26 cellular contexts compared by ENCODE assay signal in the genomic region with DNA sequence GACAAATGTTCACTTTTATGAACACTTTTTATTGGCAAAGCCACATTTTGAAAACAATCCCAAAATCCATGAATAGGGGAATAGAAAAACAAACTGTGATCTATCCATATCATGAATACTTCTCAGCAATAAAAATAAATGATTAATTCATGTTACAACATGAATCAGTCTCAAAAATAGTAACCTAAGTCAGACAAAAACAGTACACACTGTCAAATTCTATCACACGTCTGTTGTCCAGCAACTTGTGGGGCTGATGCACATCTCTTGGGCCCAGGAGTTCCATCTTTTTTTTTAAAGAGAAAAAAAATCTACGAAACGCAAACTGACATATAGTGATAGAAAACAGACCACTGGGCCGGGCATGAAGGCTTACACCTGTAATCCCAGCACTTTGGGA.
"Had no signal": no experiment of that assay in that cellular context is flagged by ENCODE, and none has a peak within 500 bp of the region (broad histone marks: within the 10 kb centered on the region; RNA-seq: fewer than 3 reads in every experiment).

No MANE protein-coding gene starts in this region.

- H3K9me3 ChIP-seq: colonic mucosa, esophagus squamous epithelium, gastroesophageal sphincter, heart left ventricle, left lung, lower lobe of right lung, mucosa of descending colon had no signal

- H3K27me3 Mint-ChIP-seq: dendritic cell treated with granulocyte-macrophage colony-stimulating factor and Interleukin-4, amounts not matched to agents 40 ng/mL and 50 ng/mL, for 4 days; naive B cell had no signal

- ATAC-seq: esophagus mucosa, gastroesophageal sphincter, heart left ventricle, left cardiac atrium, left lung, left ventricle myocardium superior, lower lobe of right lung, mucosa of descending colon had no signal

- H3K27ac ChIP-seq: colonic mucosa, epithelial cell of prostate, esophagus squamous epithelium, gastroesophageal sphincter, heart left ventricle, left lung, lower lobe of right lung had no signal

- H3K36me3 ChIP-seq: colonic mucosa had no signal

- H3K9me3 Mint-ChIP-seq: dendritic cell treated with granulocyte-macrophage colony-stimulating factor and Interleukin-4, amounts not matched to agents 40 ng/mL and 50 ng/mL, for 4 days; mesothelial cell of epicardium; naive B cell had no signal

- H3K27me3 ChIP-seq: colonic mucosa, esophagus squamous epithelium, gastroesophageal sphincter, heart left ventricle, left lung had no signal

- H3K4me1 ChIP-seq: colonic mucosa, esophagus squamous epithelium, left lung, lower lobe of right lung had no signal

- H3K27ac Mint-ChIP-seq: dendritic cell treated with granulocyte-macrophage colony-stimulating factor and Interleukin-4, amounts not matched to agents 40 ng/mL and 50 ng/mL, for 4 days; endodermal cell; mesothelial cell of epicardium had no signal

- DNase-seq: colonic mucosa; cortex of kidney; effector CD4-positive, alpha-beta T cell; effector memory CD4-positive, alpha-beta T cell; endodermal cell; erythroblast; esophagus squamous epithelium; foreskin fibroblast; foreskin melanocyte; heart left ventricle; hippocampal formation; left cardiac atrium; left lung; left ventricle myocardium superior; lower lobe of right lung; mesenchymal stem cell; mucosa of descending colon; naive B cell had no signal

- H3K4me3 ChIP-seq: colonic mucosa, esophagus squamous epithelium, gastroesophageal sphincter, heart left ventricle, left lung, lower lobe of right lung, mucosa of descending colon had no signal

- FAIRE-seq: endometrium, islet of Langerhans, keratinocyte had no signal

- H3K4me3 Mint-ChIP-seq: dendritic cell treated with granulocyte-macrophage colony-stimulating factor and Interleukin-4, amounts not matched to agents 40 ng/mL and 50 ng/mL, for 4 days; endodermal cell; mesothelial cell of epicardium; naive B cell had no signal
